ENCODE assay signal across 33 cellular contexts in the genomic region with DNA sequence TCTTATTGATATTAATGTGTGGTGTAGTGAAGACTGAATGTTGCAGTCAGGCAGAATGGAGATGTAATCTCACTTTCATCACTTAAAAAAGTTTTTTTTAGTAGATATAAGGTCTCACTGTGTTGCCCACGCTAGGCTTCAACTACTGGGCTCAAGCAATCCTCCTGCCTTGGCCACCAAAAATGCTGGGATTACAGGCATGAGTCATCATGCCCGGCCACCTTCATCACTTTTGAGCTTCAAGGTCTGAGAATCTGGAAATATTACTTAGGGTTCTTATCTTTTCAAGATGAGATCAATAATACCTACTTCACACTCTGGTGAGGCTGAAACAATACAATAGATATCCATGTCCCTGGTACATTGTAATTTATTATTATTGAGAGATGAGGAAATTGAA.
"Had no signal": no experiment of that assay in that cellular context is flagged by ENCODE, and none has a peak within 500 bp of the region (broad histone marks: within the 10 kb centered on the region; RNA-seq: fewer than 3 reads in every experiment).

No MANE protein-coding gene starts in this region.

- H3K9me3 Mint-ChIP-seq: activated CD4-positive, alpha-beta T cell treated with anti-CD3 and anti-CD28 coated beads, Interleukin-2, amount 10 ng/mL, durations not matched to agents 7 days and 5 days; activated naive CD4-positive, alpha-beta T cell treated with anti-CD3 and anti-CD28 coated beads, Interleukin-2, amount 50 U/mL, for 24 hours; activated naive CD8-positive, alpha-beta T cell treated with anti-CD3 and anti-CD28 coated beads, Interleukin-2, amount 10 ng/mL, durations not matched to agents 7 days and 5 days; activated T-cell treated with anti-CD3 and anti-CD28 coated beads, Interleukin-2, amount 50 U/mL, for 24 hours; activated T-helper 2 cell treated with anti-CD3 and anti-CD28 coated beads, Interferon-gamma antibody, Interleukin-2, Interleukin-4, amounts not matched to agents 10 μg/mL and 5 μg/mL and 100 μg/mL, durations not matched to agents 14 hours and 24 hours and 36 hours; WTC11 had no signal

- H3K36me3 ChIP-seq: ascending aorta, breast epithelium, MG63, Peyer's patch, SJSA1 had no signal

- H3K27me3 ChIP-seq: ascending aorta, body of pancreas, breast epithelium, MG63, Peyer's patch, SJSA1 had no signal

- H3K4me3 Mint-ChIP-seq: activated CD4-positive, alpha-beta T cell treated with anti-CD3 and anti-CD28 coated beads for 36 hours; activated CD4-positive, alpha-beta T cell treated with anti-CD3 and anti-CD28 coated beads, Interleukin-2, amount 10 ng/mL, durations not matched to agents 7 days and 5 days; activated CD8-positive, alpha-beta T cell treated with anti-CD3 and anti-CD28 coated beads, Interleukin-2, amount 10 ng/mL, durations not matched to agents 7 days and 5 days; activated naive CD4-positive, alpha-beta T cell treated with anti-CD3 and anti-CD28 coated beads, Interleukin-2, amount 50 U/mL, for 24 hours; activated naive CD8-positive, alpha-beta T cell treated with anti-CD3 and anti-CD28 coated beads, Interleukin-2, amount 10 ng/mL, durations not matched to agents 7 days and 5 days; activated T-cell treated with anti-CD3 and anti-CD28 coated beads, Interleukin-2, amount 50 U/mL, for 24 hours; WTC11 had no signal

- ATAC-seq: activated CD4-positive, alpha-beta T cell treated with anti-CD3 and anti-CD28 coated beads for 36 hours; activated CD4-positive, CD25-positive, alpha-beta regulatory T cell treated with anti-CD3 and anti-CD28 coated beads, Interleukin-2, amount 50 U/mL, for 24 hours; activated CD8-positive, alpha-beta T cell treated with anti-CD3 and anti-CD28 coated beads, Interleukin-2, amount 10 ng/mL, durations not matched to agents 7 days and 5 days; body of pancreas; WTC11 had no signal

- H3K27me3 Mint-ChIP-seq: activated CD4-positive, alpha-beta T cell treated with anti-CD3 and anti-CD28 coated beads for 36 hours; activated naive CD4-positive, alpha-beta T cell treated with anti-CD3 and anti-CD28 coated beads, Interleukin-2, amount 50 U/mL, for 24 hours; activated naive CD8-positive, alpha-beta T cell treated with anti-CD3 and anti-CD28 coated beads, Interleukin-2, amount 10 ng/mL, durations not matched to agents 7 days and 5 days; activated T-cell treated with anti-CD3 and anti-CD28 coated beads, Interleukin-2, amount 50 U/mL, for 24 hours had no signal

- DNase-seq: activated CD4-positive, alpha-beta T cell treated with anti-CD3 and anti-CD28 coated beads for 36 hours; activated CD4-positive, alpha-beta T cell treated with anti-CD3 and anti-CD28 coated beads, Interleukin-2, amount 10 ng/mL, durations not matched to agents 7 days and 5 days; activated CD4-positive, alpha-beta T cell treated with anti-CD3 and anti-CD28 coated beads, Interleukin-2, amount 50 U/mL, for 48 hours; activated CD8-positive, alpha-beta T cell treated with anti-CD3 and anti-CD28 coated beads, Interleukin-2, amount 10 ng/mL, durations not matched to agents 7 days and 5 days; activated gamma-delta T cell; activated naive CD4-positive, alpha-beta T cell treated with Interleukin-2 at 50 U/mL for 16 hours; activated naive CD8-positive, alpha-beta T cell treated with anti-CD3 and anti-CD28 coated beads, Interleukin-2, amount 10 ng/mL, durations not matched to agents 7 days and 5 days; activated T-cell treated with anti-CD3 and anti-CD28 coated beads, Interleukin-2, amount 50 U/mL, for 24 hours; amygdala; body of pancreas; MG63; NCI-H1048; NCI-H1105 treated with DMSO at 0.1 percent for 48 hours; NCI-H1436; NCI-H1694; NCI-H1930; NCI-H2081 treated with DMSO at 0.1 percent for 48 hours; NCI-H345; NCI-H524 treated with DMSO at 0.1 percent for 48 hours; Peyer's patch; RPMI8226; SHP77 treated with DMSO at 0.1 percent for 48 hours; SW 1271; T-helper 1 cell; T-helper 2 cell; T-helper 9 cell had no signal

- H3K9me3 ChIP-seq: ascending aorta, body of pancreas, breast epithelium, MG63, Peyer's patch, SJSA1 had no signal

- H3K27ac Mint-ChIP-seq: activated CD4-positive, alpha-beta T cell treated with anti-CD3 and anti-CD28 coated beads for 36 hours; activated CD4-positive, alpha-beta T cell treated with anti-CD3 and anti-CD28 coated beads, Interleukin-2, amount 10 ng/mL, durations not matched to agents 7 days and 5 days; activated CD8-positive, alpha-beta T cell treated with anti-CD3 and anti-CD28 coated beads, Interleukin-2, amount 10 ng/mL, durations not matched to agents 7 days and 5 days; activated naive CD4-positive, alpha-beta T cell treated with anti-CD3 and anti-CD28 coated beads, Interleukin-2, amount 50 U/mL, for 24 hours; activated naive CD8-positive, alpha-beta T cell treated with anti-CD3 and anti-CD28 coated beads, Interleukin-2, amount 10 ng/mL, durations not matched to agents 7 days and 5 days; activated T-cell treated with anti-CD3 and anti-CD28 coated beads, Interleukin-2, amount 50 U/mL, for 24 hours; activated T-helper 2 cell treated with anti-CD3 and anti-CD28 coated beads, Interferon-gamma antibody, Interleukin-2, Interleukin-4, amounts not matched to agents 10 μg/mL and 5 μg/mL and 100 μg/mL, durations not matched to agents 14 hours and 24 hours and 36 hours; WTC11 had no signal

- H3K36me3 Mint-ChIP-seq: activated naive CD4-positive, alpha-beta T cell treated with anti-CD3 and anti-CD28 coated beads, Interleukin-2, amount 50 U/mL, for 24 hours; activated naive CD8-positive, alpha-beta T cell treated with anti-CD3 and anti-CD28 coated beads, Interleukin-2, amount 10 ng/mL, durations not matched to agents 7 days and 5 days; WTC11 had no signal

- H3K4me3 ChIP-seq: ascending aorta, body of pancreas, breast epithelium, MG63, Peyer's patch, SJSA1 had no signal

- H3K27ac ChIP-seq: ascending aorta, body of pancreas, breast epithelium, Peyer's patch, SJSA1 had no signal

- H3K4me1 ChIP-seq: ascending aorta, body of pancreas, breast epithelium, Peyer's patch had no signal
